Comparison of ENCODE assay signal across 8 cellular contexts in the genomic region with DNA sequence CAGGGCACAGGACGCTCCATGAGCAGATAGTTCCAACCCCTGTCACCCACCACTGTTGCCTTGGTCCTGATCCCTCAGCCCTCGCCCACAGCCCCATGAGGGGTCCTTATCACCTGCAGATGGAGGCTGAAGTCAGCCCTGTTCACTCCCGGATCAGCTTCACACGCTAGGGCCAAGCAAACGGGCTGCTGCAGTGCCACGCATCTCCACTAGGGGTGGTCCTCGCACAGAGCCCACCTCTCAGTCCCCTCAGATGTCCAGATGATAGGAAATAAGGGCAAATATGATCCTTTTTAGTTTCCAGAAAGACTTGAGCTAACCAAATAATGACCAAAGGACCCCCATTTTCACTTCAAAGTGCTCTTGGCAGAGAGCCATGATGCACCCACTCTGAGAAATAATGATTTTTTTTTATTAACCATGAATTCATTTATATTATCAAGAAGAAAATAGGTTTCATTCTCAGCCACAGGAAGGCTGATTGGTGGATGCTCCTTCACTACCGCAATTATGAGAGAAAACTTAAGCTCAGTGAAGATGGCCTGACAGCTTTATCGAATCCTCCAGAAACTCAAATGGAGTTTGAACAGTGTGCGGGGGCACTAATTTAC.
A peak's percentile ranks its signal among the peaks of the same experiment; 100 is the strongest.
DNase-seq lines count a peak whose midpoint lies in the region; ATAC-seq and TF ChIP-seq lines count a peak whose summit lies in the region.

No MANE protein-coding gene starts in this region.

- H3K4me1 Mint-ChIP-seq in CD14-positive monocyte (no peaks in the 10 kb centered on the region), immature natural killer cell (no peaks in the 10 kb centered on the region)

- WGBS in liver: 62% methylated on average over 10 of the region's 10 CpGs

- H3K36me3 ChIP-seq in liver (ENCODE audit: control insufficient read depth in 4 of 4, insufficient read depth in 3 of 4, low read depth in 1 of 4, low read length in 3 of 4) (no peaks in the 10 kb centered on the region), MG63 (no peaks in the 10 kb centered on the region)

- H3K9ac ChIP-seq in liver (ENCODE audit: low read depth in 1 of 2, low read length in 2 of 2): no peak overlapping the region

- DNase-seq in CD14-positive monocyte (ENCODE audit: low spot score) (no peak), MG63 (no peak), immature natural killer cell (no peak)
- peak; percentile 6 for DNase-seq in activated CD4-positive, alpha-beta T cell treated with anti-CD3 and anti-CD28 coated beads, Interleukin-2, amount 50 U/mL, for 1 hour

- TF ChIP-seq CTCF in CD14-positive monocyte (IDR thresholded peaks at IDR 0.05) (peak; percentile 57), liver (IDR thresholded peaks at IDR 0.05; ENCODE audit: low read depth, low read length, missing input control) (peak; percentile 34)

- H3K36me3 Mint-ChIP-seq in CD14-positive monocyte: no peaks in the 10 kb centered on the region
- no peaks in the 10 kb centered on the region for H3K36me3 Mint-ChIP-seq in immature natural killer cell

- no peaks in the 10 kb centered on the region for H3K9me3 Mint-ChIP-seq in CD14-positive monocyte
- no peaks in the 10 kb centered on the region for H3K9me3 Mint-ChIP-seq in immature natural killer cell

- no peaks in the 10 kb centered on the region for H3K4me1 ChIP-seq in liver (ENCODE audit: control insufficient read depth in 4 of 4, insufficient read depth in 4 of 4, low read length in 3 of 4)

- peak in 1 of 2 donors; percentile 30 for TF ChIP-seq RAD21 in liver (IDR thresholded peaks at IDR 0.05)

- H3K27me3 Mint-ChIP-seq in CD14-positive monocyte (ENCODE audit: low read depth in 3 of 3) (peaks cover 1 to 5% (median 2%) of the 10 kb centered on the region in 3 donors), immature natural killer cell (ENCODE audit: low read depth in 3 of 3) (peaks cover 0 to 6% (median 3%) of the 10 kb centered on the region in 3 donors)

- no peak overlapping the region for H3K27ac ChIP-seq in liver (ENCODE audit: low read depth in 1 of 2, low read length in 2 of 2)

- peak overlapping the region in 1 of 7 donors; percentile 30 for H3K27ac Mint-ChIP-seq in CD14-positive monocyte
- no peak overlapping the region for H3K27ac Mint-ChIP-seq in immature natural killer cell

- ATAC-seq in GM18907 (IDR thresholded peaks at IDR 0.05; ENCODE audit: unreplicated experiment): peak; percentile 86
- peak; percentile 68 for ATAC-seq in HG03196 (IDR thresholded peaks at IDR 0.05; ENCODE audit: unreplicated experiment)
- no peak for ATAC-seq in HG02840 (IDR thresholded peaks at IDR 0.05; ENCODE audit: low FRiP score, unreplicated experiment)

- no peak overlapping the region for H3K4me3 ChIP-seq in liver (ENCODE audit: low read depth in 1 of 3, low read length in 3 of 3)
- H3K4me3 ChIP-seq in MG63: no peak overlapping the region

- no peaks in the 10 kb centered on the region for H3K9me3 ChIP-seq in liver (ENCODE audit: control insufficient read depth in 4 of 4, low read length in 3 of 4)
- no peaks in the 10 kb centered on the region for H3K9me3 ChIP-seq in MG63

- H3K27me3 ChIP-seq in liver (ENCODE audit: control insufficient read depth in 4 of 4, insufficient read depth in 4 of 4, low read length in 3 of 4) (no peaks in the 10 kb centered on the region), MG63 (peaks cover 4% of the 10 kb centered on the region)

- intact Hi-C loops in CD14-positive monocyte (cut with micrococcal nuclease): no loop called here

- H3K4me3 Mint-ChIP-seq in CD14-positive monocyte (no peak overlapping the region), immature natural killer cell (no peak overlapping the region)

TF ChIP-seq in liver, 16 proteins besides CTCF, POLR2A, EP300 and RAD21:
- TF ChIP-seq YY1 (IDR thresholded peaks at IDR 0.05) (no peak), SP1 (IDR thresholded peaks at IDR 0.05) (no peak), FOXA2 (IDR thresholded peaks at IDR 0.05) (no peak), NR2F2 (IDR thresholded peaks at IDR 0.05) (no peak), TAF1 (conservative IDR thresholded peaks at IDR 0.05) (no peak), HNF4G (IDR thresholded peaks at IDR 0.05) (no peak), GABPA (IDR thresholded peaks at IDR 0.05 in 1 of 2, conservative IDR thresholded peaks at IDR 0.05 in 1 of 2) (no peak), EGR1 (IDR thresholded peaks at IDR 0.05; ENCODE audit: low read depth in 2 of 2) (no peak)
- TF ChIP-seq, protein P1, sequence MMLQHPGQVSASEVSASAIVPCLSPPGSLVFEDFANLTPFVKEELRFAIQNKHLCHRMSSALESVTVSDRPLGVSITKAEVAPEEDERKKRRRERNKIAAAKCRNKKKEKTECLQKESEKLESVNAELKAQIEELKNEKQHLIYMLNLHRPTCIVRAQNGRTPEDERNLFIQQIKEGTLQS (IDR thresholded peaks at IDR 0.05): no peak
- TF ChIP-seq, protein P2, sequence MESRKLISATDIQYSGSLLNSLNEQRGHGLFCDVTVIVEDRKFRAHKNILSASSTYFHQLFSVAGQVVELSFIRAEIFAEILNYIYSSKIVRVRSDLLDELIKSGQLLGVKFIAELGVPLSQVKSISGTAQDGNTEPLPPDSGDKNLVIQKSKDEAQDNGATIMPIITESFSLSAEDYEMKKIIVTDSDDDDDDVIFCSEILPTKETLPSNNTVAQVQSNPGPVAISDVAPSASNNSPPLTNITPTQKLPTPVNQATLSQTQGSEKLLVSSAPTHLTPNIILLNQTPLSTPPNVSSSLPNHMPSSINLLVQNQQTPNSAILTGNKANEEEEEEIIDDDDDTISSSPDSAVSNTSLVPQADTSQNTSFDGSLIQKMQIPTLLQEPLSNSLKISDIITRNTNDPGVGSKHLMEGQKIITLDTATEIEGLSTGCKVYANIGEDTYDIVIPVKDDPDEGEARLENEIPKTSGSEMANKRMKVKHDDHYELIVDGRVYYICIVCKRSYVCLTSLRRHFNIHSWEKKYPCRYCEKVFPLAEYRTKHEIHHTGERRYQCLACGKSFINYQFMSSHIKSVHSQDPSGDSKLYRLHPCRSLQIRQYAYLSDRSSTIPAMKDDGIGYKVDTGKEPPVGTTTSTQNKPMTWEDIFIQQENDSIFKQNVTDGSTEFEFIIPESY (IDR thresholded peaks at IDR 0.05): no peak
